Comparison of ENCODE assay signal across 29 cellular contexts in genomic region chr4:80526697-80527096, GRCh38.
"Had no signal": no experiment of that assay in that cellular context is flagged by ENCODE, and none has a peak within 500 bp of the region (broad histone marks: within the 10 kb centered on the region; RNA-seq: fewer than 3 reads in every experiment).

No MANE protein-coding gene starts in this region.

- H3K27ac Mint-ChIP-seq: stimulated activated effector memory CD8-positive, alpha-beta T cell treated with anti-CD3 and anti-CD28 coated beads, Interleukin-12 subunit alpha, Interleukin-12 subunit beta, amount 100 ng/mL, for 72 hours; stimulated activated memory B cell treated with anti-CD40 and anti-IgM and Interleukin-4, amounts not matched to agents 10 μg/mL and 1 μg/mL and 100 μg/mL, for 72 hours; stimulated activated naive B cell treated with anti-CD40 and anti-IgM and Interleukin-4, amounts not matched to agents 10 μg/mL and 1 μg/mL and 100 μg/mL, for 72 hours; stimulated activated naive CD8-positive, alpha-beta T cell treated with anti-CD3 and anti-CD28 coated beads, Interleukin-15, amount 100 ng/mL, for 72 hours; stimulated activated naive CD8-positive, alpha-beta T cell treated with anti-CD3 and anti-CD28 coated beads, Interleukin-15, Interleukin-2, amounts not matched to agents 100 ng/mL and 50 ng/mL, for 24 hours; type B pancreatic cell had no signal

- ATAC-seq: stimulated activated effector memory CD8-positive, alpha-beta T cell treated with anti-CD3 and anti-CD28 coated beads, Interleukin-12 subunit alpha, Interleukin-12 subunit beta, amount 100 ng/mL, for 72 hours; stimulated activated memory B cell treated with anti-CD40 and anti-IgM and Interleukin-4, amounts not matched to agents 10 μg/mL and 1 μg/mL and 100 μg/mL, for 72 hours; stimulated activated naive B cell treated with anti-CD40 and anti-IgM and Interleukin-4, amounts not matched to agents 10 μg/mL and 1 μg/mL and 100 μg/mL, for 72 hours; stimulated activated naive CD8-positive, alpha-beta T cell treated with anti-CD3 and anti-CD28 coated beads, Interleukin-15, amount 100 ng/mL, for 72 hours; stimulated activated naive CD8-positive, alpha-beta T cell treated with anti-CD3 and anti-CD28 coated beads, Interleukin-15, Interleukin-2, amounts not matched to agents 100 U/mL and 50 U/mL, for 24 hours; upper lobe of right lung had no signal

- H3K4me3 ChIP-seq: stomach, suprapubic skin, testis, thoracic aorta, thyroid gland, tibial artery, tibial nerve, transverse colon, upper lobe of left lung, upper lobe of right lung, uterus, vagina had no signal

- H3K9me3 ChIP-seq: stomach, suprapubic skin, testis, thoracic aorta, thyroid gland, tibial artery, tibial nerve, transverse colon, upper lobe of left lung, upper lobe of right lung, uterus, vagina had no signal

- H3K27ac ChIP-seq: stomach, suprapubic skin, testis, thoracic aorta, thyroid gland, tibial artery, tibial nerve, transverse colon, upper lobe of left lung, upper lobe of right lung, uterus, vagina had no signal

- H3K27me3 ChIP-seq: stomach, suprapubic skin, testis, thyroid gland, tibial artery, tibial nerve, transverse colon, upper lobe of left lung, upper lobe of right lung, uterus, vagina had no signal

- FAIRE-seq: urothelium cell line had no signal

- DNase-seq: stimulated activated CD4-positive, alpha-beta T cell treated with anti-CD3 and anti-CD28 coated beads, Interleukin-2, amount 100 ng/mL, for 48 hours; stimulated activated CD4-positive, alpha-beta T cell treated with anti-CD3 and anti-CD28 coated beads, Interleukin-4, amount 100 ng/mL, for 1 hour; stimulated activated CD4-positive, alpha-beta T cell treated with anti-CD3 and anti-CD28 coated beads, Interleukin-4, amount 100 ng/mL, for 24 hours; stimulated activated CD4-positive, alpha-beta T cell treated with anti-CD3 and anti-CD28 coated beads, Interleukin-4, amount 100 ng/mL, for 4 hours; stimulated activated CD8-positive, alpha-beta memory T cell treated with anti-CD3 and anti-CD28 coated beads, Interleukin-4, amount 100 ng/mL, for 48 hours; stimulated activated naive B cell treated with anti-CD40 and anti-IgM and Interleukin-4, amounts not matched to agents 10 μg/mL and 1 μg/mL and 100 μg/mL, for 72 hours; stimulated activated naive CD4-positive, alpha-beta T cell; stimulated activated naive CD4-positive, alpha-beta T cell treated with Interleukin-2 at 50 U/mL for 16 hours; stimulated activated naive CD8-positive, alpha-beta T cell treated with anti-CD3 and anti-CD28 coated beads, Interleukin-15, amount 100 ng/mL, for 72 hours; stimulated activated naive CD8-positive, alpha-beta T cell treated with anti-CD3 and anti-CD28 coated beads, Interleukin-15, Interleukin-2, amounts not matched to agents 100 U/mL and 50 U/mL, for 24 hours; stomach; substantia nigra; testis; thyroid gland; tibial artery; transverse colon; trophoblast cell; upper lobe of left lung; upper lobe of right lung; uterus had no signal

- H3K4me1 Mint-ChIP-seq: stimulated activated effector memory CD8-positive, alpha-beta T cell treated with anti-CD3 and anti-CD28 coated beads, Interleukin-12 subunit alpha, Interleukin-12 subunit beta, amount 100 ng/mL, for 72 hours; stimulated activated naive CD8-positive, alpha-beta T cell treated with anti-CD3 and anti-CD28 coated beads, Interleukin-15, amount 100 ng/mL, for 72 hours had no signal

- H3K9me3 Mint-ChIP-seq: stimulated activated effector memory CD8-positive, alpha-beta T cell treated with anti-CD3 and anti-CD28 coated beads, Interleukin-12 subunit alpha, Interleukin-12 subunit beta, amount 100 ng/mL, for 72 hours; stimulated activated memory B cell treated with anti-CD40 and anti-IgM and Interleukin-4, amounts not matched to agents 10 μg/mL and 1 μg/mL and 100 μg/mL, for 72 hours; stimulated activated naive B cell treated with anti-CD40 and anti-IgM and Interleukin-4, amounts not matched to agents 10 μg/mL and 1 μg/mL and 100 μg/mL, for 72 hours; stimulated activated naive CD8-positive, alpha-beta T cell treated with anti-CD3 and anti-CD28 coated beads, Interleukin-15, Interleukin-2, amounts not matched to agents 100 ng/mL and 50 ng/mL, for 24 hours; type B pancreatic cell had no signal

- H3K27me3 Mint-ChIP-seq: stimulated activated memory B cell treated with anti-CD40 and anti-IgM and Interleukin-4, amounts not matched to agents 10 μg/mL and 1 μg/mL and 100 μg/mL, for 72 hours; stimulated activated naive CD8-positive, alpha-beta T cell treated with anti-CD3 and anti-CD28 coated beads, Interleukin-15, amount 100 ng/mL, for 72 hours; stimulated activated naive CD8-positive, alpha-beta T cell treated with anti-CD3 and anti-CD28 coated beads, Interleukin-15, Interleukin-2, amounts not matched to agents 100 ng/mL and 50 ng/mL, for 24 hours; type B pancreatic cell had no signal

- H3K4me1 ChIP-seq: stomach, suprapubic skin, testis, thyroid gland, tibial artery, tibial nerve, transverse colon, upper lobe of left lung, upper lobe of right lung, uterus, vagina had no signal

- H3K36me3 ChIP-seq: stomach, suprapubic skin, thoracic aorta, thyroid gland, tibial artery, tibial nerve, transverse colon, upper lobe of left lung, upper lobe of right lung, uterus, vagina had no signal

- H3K4me3 Mint-ChIP-seq: stimulated activated effector memory CD8-positive, alpha-beta T cell treated with anti-CD3 and anti-CD28 coated beads, Interleukin-12 subunit alpha, Interleukin-12 subunit beta, amount 100 ng/mL, for 72 hours; stimulated activated memory B cell treated with anti-CD40 and anti-IgM and Interleukin-4, amounts not matched to agents 10 μg/mL and 1 μg/mL and 100 μg/mL, for 72 hours; stimulated activated naive B cell treated with anti-CD40 and anti-IgM and Interleukin-4, amounts not matched to agents 10 μg/mL and 1 μg/mL and 100 μg/mL, for 72 hours; stimulated activated naive CD8-positive, alpha-beta T cell treated with anti-CD3 and anti-CD28 coated beads, Interleukin-15, amount 100 ng/mL, for 72 hours; stimulated activated naive CD8-positive, alpha-beta T cell treated with anti-CD3 and anti-CD28 coated beads, Interleukin-15, Interleukin-2, amounts not matched to agents 100 ng/mL and 50 ng/mL, for 24 hours; type B pancreatic cell had no signal

- H3K36me3 Mint-ChIP-seq: stimulated activated effector memory CD8-positive, alpha-beta T cell treated with anti-CD3 and anti-CD28 coated beads, Interleukin-12 subunit alpha, Interleukin-12 subunit beta, amount 100 ng/mL, for 72 hours; stimulated activated memory B cell treated with anti-CD40 and anti-IgM and Interleukin-4, amounts not matched to agents 10 μg/mL and 1 μg/mL and 100 μg/mL, for 72 hours; stimulated activated naive B cell treated with anti-CD40 and anti-IgM and Interleukin-4, amounts not matched to agents 10 μg/mL and 1 μg/mL and 100 μg/mL, for 72 hours; type B pancreatic cell had no signal
